24 cellular contexts compared by ENCODE assay signal in genomic region chr20:52948491-52948890, GRCh38.
"Had no signal": no experiment of that assay in that cellular context is flagged by ENCODE, and none has a peak within 500 bp of the region (broad histone marks: within the 10 kb centered on the region; RNA-seq: fewer than 3 reads in every experiment).

No MANE protein-coding gene starts in this region.

- H3K36me3 Mint-ChIP-seq: activated naive CD4-positive, alpha-beta T cell treated with anti-CD3 and anti-CD28 coated beads, Interleukin-2, amount 50 U/mL, for 24 hours; brain; natural killer cell treated with Interleukin-12 subunit alpha and Interleukin-12 subunit beta and Interleukin-15 and Interleukin-18, amount 100 ng/mL, for 72 hours had no signal

- H3K27me3 Mint-ChIP-seq: activated CD4-positive, alpha-beta memory T cell treated with anti-CD3 and anti-CD28 coated beads, Interleukin-2, amount 10 ng/mL, durations not matched to agents 7 days and 5 days; activated CD4-positive, alpha-beta T cell treated with anti-CD3 and anti-CD28 coated beads, Interleukin-2, amount 10 ng/mL, durations not matched to agents 24 days and 14 days; activated naive CD4-positive, alpha-beta T cell treated with anti-CD3 and anti-CD28 coated beads, Interleukin-2, amount 50 U/mL, for 24 hours had no signal

- H3K27me3 ChIP-seq: neutrophil, pancreas, tibial artery had no signal

- H3K27ac ChIP-seq: neutrophil, pancreas, psoas muscle, tibial artery had no signal

- H3K4me1 ChIP-seq: pancreas, psoas muscle, tibial artery had no signal

- H3K9me3 ChIP-seq: neutrophil, pancreas, psoas muscle, tibial artery had no signal

- H3K4me3 ChIP-seq: lung, pancreas, psoas muscle, tibial artery had no signal

- H3K9me3 Mint-ChIP-seq: activated CD4-positive, alpha-beta memory T cell treated with anti-CD3 and anti-CD28 coated beads, Interleukin-2, amount 10 ng/mL, durations not matched to agents 7 days and 5 days; activated naive CD4-positive, alpha-beta T cell treated with anti-CD3 and anti-CD28 coated beads, Interleukin-2, amount 50 U/mL, for 24 hours; brain; central memory CD8-positive, alpha-beta T cell; natural killer cell treated with Interleukin-12 subunit alpha and Interleukin-12 subunit beta and Interleukin-15 and Interleukin-18, amount 100 ng/mL, for 72 hours had no signal

- H3K36me3 ChIP-seq: neutrophil, pancreas, tibial artery had no signal

- H3K4me1 Mint-ChIP-seq: activated CD4-positive, alpha-beta memory T cell treated with anti-CD3 and anti-CD28 coated beads, Interleukin-2, amount 10 ng/mL, durations not matched to agents 7 days and 5 days; activated CD4-positive, alpha-beta T cell treated with anti-CD3 and anti-CD28 coated beads, Interleukin-2, amount 10 ng/mL, durations not matched to agents 24 days and 14 days; central memory CD8-positive, alpha-beta T cell; T-helper 17 cell had no signal

- H3K4me3 Mint-ChIP-seq: activated CD4-positive, alpha-beta memory T cell treated with anti-CD3 and anti-CD28 coated beads, Interleukin-2, amount 10 ng/mL, durations not matched to agents 7 days and 5 days; activated CD4-positive, alpha-beta T cell treated with anti-CD3 and anti-CD28 coated beads, Interleukin-2, amount 10 ng/mL, durations not matched to agents 24 days and 14 days; activated naive CD4-positive, alpha-beta T cell treated with anti-CD3 and anti-CD28 coated beads, Interleukin-2, amount 50 U/mL, for 24 hours; brain; central memory CD8-positive, alpha-beta T cell; natural killer cell treated with Interleukin-12 subunit alpha and Interleukin-12 subunit beta and Interleukin-15 and Interleukin-18, amount 100 ng/mL, for 72 hours; stimulated activated naive CD8-positive, alpha-beta T cell treated with anti-CD3 and anti-CD28 coated beads, Interleukin-15, Interleukin-2, amounts not matched to agents 100 ng/mL and 50 ng/mL, for 24 hours; T-helper 17 cell had no signal

- FAIRE-seq: colon, pancreas had no signal

- DNase-seq: activated CD4-positive, alpha-beta memory T cell treated with anti-CD3 and anti-CD28 coated beads, Interleukin-2, amount 10 ng/mL, durations not matched to agents 7 days and 5 days; activated CD4-positive, alpha-beta T cell treated with anti-CD3 and anti-CD28 coated beads, Interleukin-2, amount 10 ng/mL, durations not matched to agents 24 days and 14 days; activated gamma-delta T cell; activated T-cell treated with anti-CD3 and anti-CD28 coated beads for 4 hours; anterior cingulate cortex; effector memory CD4-positive, alpha-beta T cell; foreskin fibroblast; midbrain; pancreas; psoas muscle; right cardiac atrium; stimulated activated CD4-positive, alpha-beta T cell treated with anti-CD3 and anti-CD28 coated beads, Interleukin-12 subunit alpha, Interleukin-12 subunit beta, amount 100 ng/mL, for 4 hours; substantia nigra; SW 1271; T-helper 17 cell; tibial artery had no signal

- H3K27ac Mint-ChIP-seq: activated CD4-positive, alpha-beta memory T cell treated with anti-CD3 and anti-CD28 coated beads, Interleukin-2, amount 10 ng/mL, durations not matched to agents 7 days and 5 days; activated CD4-positive, alpha-beta T cell treated with anti-CD3 and anti-CD28 coated beads, Interleukin-2, amount 10 ng/mL, durations not matched to agents 24 days and 14 days; activated naive CD4-positive, alpha-beta T cell treated with anti-CD3 and anti-CD28 coated beads, Interleukin-2, amount 50 U/mL, for 24 hours; brain; natural killer cell treated with Interleukin-12 subunit alpha and Interleukin-12 subunit beta and Interleukin-15 and Interleukin-18, amount 100 ng/mL, for 72 hours; stimulated activated naive CD8-positive, alpha-beta T cell treated with anti-CD3 and anti-CD28 coated beads, Interleukin-15, Interleukin-2, amounts not matched to agents 100 ng/mL and 50 ng/mL, for 24 hours; T-helper 17 cell had no signal
